In the genomic region with DNA sequence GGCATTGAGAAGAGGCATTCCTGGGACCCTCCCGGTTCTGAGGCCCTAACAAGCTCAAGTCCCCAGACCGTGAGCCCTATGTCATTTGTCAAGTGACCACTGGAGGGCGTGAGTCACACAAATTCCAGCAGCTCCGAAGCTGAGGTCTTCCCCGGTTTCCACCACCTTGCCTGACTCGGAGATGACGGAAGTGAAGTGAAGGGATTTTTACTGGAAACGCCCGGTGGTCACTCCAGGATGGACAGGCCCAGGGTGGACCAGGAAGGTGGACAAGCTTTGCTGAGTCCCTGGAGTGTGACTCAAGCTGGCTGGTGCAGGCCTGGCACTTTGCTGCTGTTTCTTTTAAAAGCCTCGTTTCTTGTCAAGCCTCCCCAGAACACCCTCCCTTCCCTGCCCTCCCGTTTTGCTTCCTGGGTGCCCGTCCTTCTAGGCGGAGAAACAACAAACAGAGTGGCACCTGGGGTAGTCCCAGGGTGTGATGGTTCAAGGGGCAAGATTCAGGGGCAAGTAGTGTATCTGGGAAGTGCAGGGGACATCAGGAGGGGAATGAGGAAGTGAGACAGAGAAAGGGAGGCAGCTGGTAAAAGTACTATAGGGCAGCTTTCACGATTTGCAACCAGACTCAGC, we compare ENCODE assay signal across 7 cellular contexts. TPM values are rescaled to one million over a fixed set of nuclear protein-coding genes. Genes with fewer than 3 reads are reported as not detected.
DNase-seq lines count a peak whose midpoint lies in the region; ATAC-seq and TF ChIP-seq lines count a peak whose summit lies in the region.

No MANE protein-coding gene starts in this region.

- H3K27me3 ChIP-seq in colonic mucosa: no peaks in the 10 kb centered on the region
- no peaks in the 10 kb centered on the region for H3K27me3 ChIP-seq in left lung

- H3K9me3 ChIP-seq in colonic mucosa (no peaks in the 10 kb centered on the region), left lung (no peaks in the 10 kb centered on the region)

- peak; percentile 47 for ATAC-seq in GM18502 (IDR thresholded peaks at IDR 0.05; ENCODE audit: poor library complexity, unreplicated experiment)
- peak; percentile 44 for ATAC-seq in HG03159 (IDR thresholded peaks at IDR 0.05; ENCODE audit: unreplicated experiment)
- ATAC-seq in left lung: peak; percentile 99

- DNase-seq in NCI-H446 (lab: John Stamatoyannopoulos, UW) (peak; percentile 69 to 76), colonic mucosa (peak; percentile 93), left lung (peak; percentile 72 to 81)
- DNase-seq in activated CD4-positive, alpha-beta T cell treated with anti-CD3 and anti-CD28 coated beads for 24 hours (ENCODE audit: low read depth in 2 of 2): peak; percentile 64 to 68
- peak; percentile 82 for DNase-seq in stimulated activated CD4-positive, alpha-beta T cell treated with anti-CD3 and anti-CD28 coated beads, Interleukin-2, amount 100 ng/mL, for 24 hours

- H3K27ac ChIP-seq in colonic mucosa: peak overlapping the region; percentile 50
- peak overlapping the region in 1 of 2 donors; percentile 43 for H3K27ac ChIP-seq in left lung

- no peaks in the 10 kb centered on the region for H3K36me3 ChIP-seq in colonic mucosa
- H3K36me3 ChIP-seq in left lung: no peaks in the 10 kb centered on the region

- H3K4me3 ChIP-seq in colonic mucosa (peak overlapping the region; percentile 28), left lung (peak overlapping the region in 1 of 2 donors; percentile 25)

- TF ChIP-seq CTCF in colonic mucosa (IDR thresholded peaks at IDR 0.05) (peak; percentile 68), left lung (IDR thresholded peaks at IDR 0.05) (peak; percentile 74 to 83)

- intact Hi-C loops in colonic mucosa (cut with DNase I): loop anchor here (2.0 to 10.0 kb wide), 2 partner anchors 75 to 449 kb away; no protein-coding TSS in a partner anchor
- intact Hi-C loops in left lung (cut with DNase I): loop anchor here in 1 of 2 donors (5.0 kb wide), 2 partner anchors 77 to 447 kb away; no protein-coding TSS in a partner anchor

- H3K4me1 ChIP-seq in colonic mucosa: peaks cover 11% of the 10 kb centered on the region
- peaks cover 5 to 17% of the 10 kb centered on the region in 2 donors for H3K4me1 ChIP-seq in left lung

- H3K9ac ChIP-seq in colonic mucosa (ENCODE audit: low read depth in 2 of 2, low read length in 2 of 2): peak overlapping the region; percentile 24 to 71

RNA-seq across cellular contexts. Expression of a gene that starts 5.3 kb away (rescaled TPM):
- total RNA-seq in colonic mucosa (10 to 100 TPM; 29.7 to 34.5 TPM), left lung (under 1 TPM; 0.34 to 0.70 TPM)

Comparison
In these comparisons a context has a peak if more than half of its experiments do, and no peak if none do; other contexts are left out.
1. ATAC-seq: peak in every context shown above with its lines; median percentile 99 in left lung; 47 in GM18502; 44 in HG03159.
2. RNA of a gene that starts 5.3 kb away (total RNA-seq): 29.7 to 34.5 TPM in colonic mucosa; 0.34 to 0.70 TPM in left lung; every median in the first group is over 10 times any median in the second.
3. Peak in every context shown above with its lines, with median percentiles within 50 percentile points of each other: DNase-seq.